In the genomic region with DNA sequence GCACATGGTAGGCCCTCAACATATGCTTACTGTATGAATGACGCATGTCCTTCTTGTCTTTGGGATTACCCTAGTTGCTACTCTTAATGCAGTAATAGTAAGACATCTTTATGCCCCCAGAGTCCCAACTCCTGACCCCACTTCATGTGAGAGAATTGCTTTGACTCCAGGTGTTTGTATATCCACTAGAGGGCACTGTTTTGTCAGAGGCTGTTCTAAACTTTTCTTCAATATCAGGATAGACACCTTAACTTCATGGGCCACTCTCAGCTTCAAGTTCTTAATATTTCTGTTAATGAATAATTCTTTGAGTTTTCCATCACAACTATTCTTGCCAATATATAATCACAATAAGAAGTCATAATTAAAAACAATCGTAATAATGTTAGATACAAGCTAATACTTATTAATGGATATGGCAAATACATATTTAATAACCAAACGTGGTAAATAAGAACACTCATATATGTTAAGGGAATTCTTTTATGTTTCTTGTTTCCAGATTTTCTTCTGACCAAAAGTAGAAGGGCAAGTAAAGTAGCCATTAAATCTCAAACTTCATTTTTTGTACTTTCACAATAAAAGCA, we compare ENCODE assay signal across 8 cellular contexts.
DNase-seq lines count a peak whose midpoint lies in the region; ATAC-seq and TF ChIP-seq lines count a peak whose summit lies in the region.

No MANE protein-coding gene starts in this region.

- no peak overlapping the region for H3K4me3 Mint-ChIP-seq in activated CD4-positive, alpha-beta T cell treated with anti-CD3 and anti-CD28 coated beads, Interleukin-2, amount 10 ng/mL, durations not matched to agents 24 days and 14 days

- intact Hi-C loops in activated CD4-positive, alpha-beta T cell treated with anti-CD3 and anti-CD28 coated beads, Interleukin-2, amount 10 ng/mL, durations not matched to agents 24 days and 14 days (cut with micrococcal nuclease) = loop anchor here (1.0 kb wide), 1 partner anchor 1357 kb away; no protein-coding TSS in a partner anchor
- intact Hi-C loops in mucosa of descending colon (cut with DNase I, micrococcal nuclease) = no loop called here

- H3K4me3 ChIP-seq in choroid plexus epithelial cell (ENCODE audit: low read depth, low read length) (no peak overlapping the region), mucosa of descending colon (no peak overlapping the region)

- TF ChIP-seq CTCF in choroid plexus epithelial cell (conservative IDR thresholded peaks at IDR 0.05; ENCODE audit: low read depth, low read length) (peak; percentile 63), mucosa of descending colon (IDR thresholded peaks at IDR 0.05) (peak; percentile 36)

- peaks cover 6% of the 10 kb centered on the region for H3K9me3 Mint-ChIP-seq in activated CD4-positive, alpha-beta T cell treated with anti-CD3 and anti-CD28 coated beads, Interleukin-2, amount 10 ng/mL, durations not matched to agents 24 days and 14 days

- H3K4me1 ChIP-seq in mucosa of descending colon (ENCODE audit: low read depth) = peaks cover 6% of the 10 kb centered on the region

- H3K27ac Mint-ChIP-seq in activated CD4-positive, alpha-beta T cell treated with anti-CD3 and anti-CD28 coated beads, Interleukin-2, amount 10 ng/mL, durations not matched to agents 24 days and 14 days = no peak overlapping the region

- no peaks in the 10 kb centered on the region for H3K36me3 ChIP-seq in mucosa of descending colon (ENCODE audit: low read depth)

- no peaks in the 10 kb centered on the region for H3K36me3 Mint-ChIP-seq in activated CD4-positive, alpha-beta T cell treated with anti-CD3 and anti-CD28 coated beads, Interleukin-2, amount 10 ng/mL, durations not matched to agents 24 days and 14 days (ENCODE audit: low read depth)

- H3K4me1 Mint-ChIP-seq in activated CD4-positive, alpha-beta T cell treated with anti-CD3 and anti-CD28 coated beads, Interleukin-2, amount 10 ng/mL, durations not matched to agents 24 days and 14 days = no peaks in the 10 kb centered on the region

- peak; percentile 87 for ATAC-seq in HG03342 (IDR thresholded peaks at IDR 0.05; ENCODE audit: unreplicated experiment)
- ATAC-seq in mucosa of descending colon = peak; percentile 41
- ATAC-seq in GM21528 (IDR thresholded peaks at IDR 0.05; ENCODE audit: low FRiP score, unreplicated experiment) = no peak

- H3K9me3 ChIP-seq in mucosa of descending colon = peaks cover under 1% of the 10 kb centered on the region

- peak; percentile 58 for DNase-seq in activated CD4-positive, alpha-beta T cell treated with anti-CD3 and anti-CD28 coated beads, Interleukin-2, amount 10 ng/mL, durations not matched to agents 24 days and 14 days
- DNase-seq in activated CD4-positive, alpha-beta T cell treated with anti-CD3 and anti-CD28 coated beads, Interleukin-2, amount 50 U/mL, for 48 hours = no peak
- peak; percentile 69 for DNase-seq in NCI-H82 (lab: John Stamatoyannopoulos, UW)
- peak; percentile 38 for DNase-seq in choroid plexus epithelial cell (ENCODE audit: low read depth)
- DNase-seq in mucosa of descending colon = peak in 1 of 3 donors; percentile 21
- no peak for DNase-seq in AG20443 (ENCODE audit: low spot score)

- H3K27me3 Mint-ChIP-seq in activated CD4-positive, alpha-beta T cell treated with anti-CD3 and anti-CD28 coated beads, Interleukin-2, amount 10 ng/mL, durations not matched to agents 24 days and 14 days = no peaks in the 10 kb centered on the region

Comparison
In these comparisons a context has a peak if more than half of its experiments do, and no peak if none do; other contexts are left out.
1. DNase-seq: peak in activated CD4-positive, alpha-beta T cell treated with anti-CD3 and anti-CD28 coated beads, Interleukin-2, amount 10 ng/mL, durations not matched to agents 24 days and 14 days (single experiment), NCI-H82 (single experiment) and choroid plexus epithelial cell (single experiment); none in activated CD4-positive, alpha-beta T cell treated with anti-CD3 and anti-CD28 coated beads, Interleukin-2, amount 50 U/mL, for 48 hours (0 of 2) and AG20443 (single experiment).